ENCODE assay signal across 8 cellular contexts in genomic region chr2:239369631-239370161, GRCh38. TPM values are rescaled to one million over a fixed set of nuclear protein-coding genes. Genes with fewer than 3 reads are reported as not detected.
DNase-seq lines count a peak whose midpoint lies in the region; ATAC-seq and TF ChIP-seq lines count a peak whose summit lies in the region.

No MANE protein-coding gene starts in this region.

- intact Hi-C loops in PC-3 (cut with micrococcal nuclease), result no loop called here

- no peaks in the 10 kb centered on the region for H4K20me1 ChIP-seq in PC-3 (ENCODE audit: low read length)

- H3K36me3 ChIP-seq in CD4-positive, CD25-positive, alpha-beta regulatory T cell (ENCODE audit: control insufficient read depth, insufficient read depth, low read length), result no peaks in the 10 kb centered on the region
- no peaks in the 10 kb centered on the region for H3K36me3 ChIP-seq in PC-3 (ENCODE audit: low read depth, low read length)

- peaks cover 26% of the 10 kb centered on the region for H3K4me1 ChIP-seq in CD4-positive, CD25-positive, alpha-beta regulatory T cell (ENCODE audit: control insufficient read depth, insufficient read depth, low read length, poor library complexity, severe bottlenecking)
- H3K4me1 ChIP-seq in PC-3 (ENCODE audit: insufficient read depth, low read length), result no peaks in the 10 kb centered on the region

- no peaks in the 10 kb centered on the region for H3K27me3 Mint-ChIP-seq in CD4-positive, CD25-positive, alpha-beta regulatory T cell

- no peaks in the 10 kb centered on the region for H3K79me2 ChIP-seq in PC-3 (ENCODE audit: low read length)

- POLR2A ChIA-PET in PC-3 (lab: Charles Lee; ENCODE audit: unreplicated experiment), result no interaction called here

- H3K9me2 ChIP-seq in PC-3 (replicated peaks; ENCODE audit: low read length), result no peaks in the 10 kb centered on the region

- TF ChIP-seq CTCF in PC-3 (conservative IDR thresholded peaks at IDR 0.05; ENCODE audit: low read depth, low read length), result no peak

- H3K9me3 Mint-ChIP-seq in CD4-positive, CD25-positive, alpha-beta regulatory T cell, result no peaks in the 10 kb centered on the region

- H3K4me3 ChIP-seq in CD4-positive, CD25-positive, alpha-beta regulatory T cell (ENCODE audit: low read depth, low read length), result peak overlapping the region; percentile 62
- no peak overlapping the region for H3K4me3 ChIP-seq in PC-3 (ENCODE audit: low read length)

- H3K27ac ChIP-seq in CD4-positive, CD25-positive, alpha-beta regulatory T cell (ENCODE audit: insufficient read depth, low read length, poor library complexity, severe bottlenecking), result peak overlapping the region; percentile 96
- H3K27ac ChIP-seq in PC-3 (ENCODE audit: low read length), result no peak overlapping the region

- no peak overlapping the region for H2AFZ ChIP-seq in PC-3 (ENCODE audit: low read length)

- H3K9ac ChIP-seq in PC-3 (ENCODE audit: low read length), result no peak overlapping the region

- peak; percentile 98 for ATAC-seq in CD4-positive, CD25-positive, alpha-beta regulatory T cell (ENCODE audit: low read depth in 2 of 2)
- ATAC-seq in GM19455 (IDR thresholded peaks at IDR 0.05; ENCODE audit: unreplicated experiment), result peak; percentile 60
- peak; percentile 81 for ATAC-seq in HG03571 (IDR thresholded peaks at IDR 0.05; ENCODE audit: unreplicated experiment)
- ATAC-seq in stimulated activated naive CD8-positive, alpha-beta T cell treated with anti-CD3 and anti-CD28 coated beads, Interleukin-15, Interleukin-2, amounts not matched to agents 100 U/mL and 50 U/mL, for 24 hours, result peak; percentile 91
- no peak for ATAC-seq in PC-3

- H3K9me3 ChIP-seq in CD4-positive, CD25-positive, alpha-beta regulatory T cell (ENCODE audit: control insufficient read depth in 2 of 2, low read length in 2 of 2), result no peaks in the 10 kb centered on the region
- no peaks in the 10 kb centered on the region for H3K9me3 ChIP-seq in PC-3 (ENCODE audit: low read length)

- CTCF ChIA-PET in PC-3 (lab: Charles Lee), result no interaction called here

- peak overlapping the region; percentile 45 to 86 (median 68) for H3K4me3 Mint-ChIP-seq in CD4-positive, CD25-positive, alpha-beta regulatory T cell

- H3K27ac Mint-ChIP-seq in CD4-positive, CD25-positive, alpha-beta regulatory T cell, result no peak overlapping the region

- no peak overlapping the region for H3K4me2 ChIP-seq in PC-3 (ENCODE audit: low read length)

- H3F3A ChIP-seq in PC-3 (ENCODE audit: low read length, unreplicated experiment), result no peaks in the 10 kb centered on the region

- peak; percentile 61 to 95 (median 88) for DNase-seq in CD4-positive, CD25-positive, alpha-beta regulatory T cell
- peak; percentile 46 for DNase-seq in activated CD8-positive, alpha-beta memory T cell treated with anti-CD3 and anti-CD28 coated beads, Interleukin-2, amount 50 U/mL, for 24 hours (ENCODE audit: extremely low read depth)
- DNase-seq in left kidney (ENCODE audit: low read depth, low spot score), result peak; percentile 40
- peak; percentile 75 for DNase-seq in stimulated activated naive CD8-positive, alpha-beta T cell treated with anti-CD3 and anti-CD28 coated beads, Interleukin-15, Interleukin-2, amounts not matched to agents 100 U/mL and 50 U/mL, for 24 hours
- DNase-seq in NCI-H82 (lab: John Stamatoyannopoulos, UW), result no peak
- no peak for DNase-seq in PC-3

- no peaks in the 10 kb centered on the region for H3K27me3 ChIP-seq in CD4-positive, CD25-positive, alpha-beta regulatory T cell (ENCODE audit: control insufficient read depth, insufficient read depth, low read length)
- H3K27me3 ChIP-seq in PC-3 (ENCODE audit: low read length), result no peaks in the 10 kb centered on the region

- peaks cover 6 to 15% (median 11%) of the 10 kb centered on the region in 4 donors for H3K4me1 Mint-ChIP-seq in CD4-positive, CD25-positive, alpha-beta regulatory T cell

- peaks cover 10% of the 10 kb centered on the region for H3K36me3 Mint-ChIP-seq in CD4-positive, CD25-positive, alpha-beta regulatory T cell

- no TSS peak for BruUV-seq in PC-3 (replicated peaks; lab: Mats Ljungman, UMichigan)

RNA-seq across cellular contexts. Expression of gene HDAC4, which starts 31.1 kb away (rescaled TPM):
- total RNA-seq in CD4-positive, CD25-positive, alpha-beta regulatory T cell, result 118 TPM
- 1 to 10 TPM; 6.5 to 9.0 (median 7.9) TPM for polyA plus RNA-seq in CD4-positive, CD25-positive, alpha-beta regulatory T cell
- total RNA-seq in PC-3 (2014; rRNA removed), result 8.5 and 20.0 TPM in 2 replicates

Comparison
In these comparisons a context has a peak if more than half of its experiments do, and no peak if none do; other contexts are left out.
1. DNase-seq: peak in CD4-positive, CD25-positive, alpha-beta regulatory T cell (3 of 3), activated CD8-positive, alpha-beta memory T cell treated with anti-CD3 and anti-CD28 coated beads, Interleukin-2, amount 50 U/mL, for 24 hours (single experiment), left kidney (single experiment) and stimulated activated naive CD8-positive, alpha-beta T cell treated with anti-CD3 and anti-CD28 coated beads, Interleukin-15, Interleukin-2, amounts not matched to agents 100 U/mL and 50 U/mL, for 24 hours (single experiment); none in NCI-H82 (single experiment) and PC-3 (single experiment).